Comparison of ENCODE assay signal across 9 cellular contexts in the genomic region with DNA sequence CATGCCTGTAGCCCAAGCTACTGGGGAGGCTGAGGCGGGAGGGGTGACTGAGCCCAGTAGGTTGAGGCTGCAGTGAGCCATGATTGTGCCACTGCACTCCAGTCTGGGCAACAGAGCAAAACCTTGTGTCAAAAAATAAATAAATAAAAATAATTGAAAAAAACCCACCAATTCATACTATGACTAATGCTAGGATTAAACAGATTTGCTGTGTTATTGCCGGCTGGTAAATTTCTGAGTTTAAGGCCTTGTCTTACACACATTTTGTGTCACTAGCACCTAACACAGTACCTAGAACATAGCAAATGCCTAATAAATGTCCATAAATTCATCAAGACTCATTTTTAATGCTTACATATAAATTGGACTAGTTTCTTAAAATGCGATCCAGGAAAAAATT. TPM values are rescaled to one million over a fixed set of nuclear protein-coding genes. Genes with fewer than 3 reads are reported as not detected.
DNase-seq lines count a peak whose midpoint lies in the region; ATAC-seq and TF ChIP-seq lines count a peak whose summit lies in the region.
"Had no signal": no experiment of that assay in that cellular context is flagged by ENCODE, and none has a peak within 500 bp of the region (broad histone marks: within the 10 kb centered on the region; RNA-seq: fewer than 3 reads in every experiment).

No MANE protein-coding gene starts in this region.

- no peak overlapping the region for H4K5ac ChIP-seq in mesendoderm (ENCODE audit: low read length)

- no peak overlapping the region for H3K4me3 ChIP-seq in CD4-positive, alpha-beta memory T cell (ENCODE audit: low read length in 2 of 2)
- peak overlapping the region; percentile 63 for H3K4me3 ChIP-seq in PC-3 (ENCODE audit: low read length)
- H3K4me3 ChIP-seq in colonic mucosa, result no peak overlapping the region
- no peak overlapping the region for H3K4me3 ChIP-seq in OCI-LY7 (ENCODE audit: low read depth, low read length, poor library complexity, severe bottlenecking)
- H3K4me3 ChIP-seq in mesendoderm (ENCODE audit: low read length), result no peak overlapping the region
- H3K4me3 ChIP-seq: pancreas had no signal

- H2BK120ac ChIP-seq in mesendoderm (ENCODE audit: low read depth, low read length), result no peak overlapping the region

- no peak overlapping the region for H3K4ac ChIP-seq in mesendoderm (ENCODE audit: low read depth, low read length)

- H3K56ac ChIP-seq in mesendoderm (ENCODE audit: low read length), result no peak overlapping the region

- no peaks in the 10 kb centered on the region for H4K20me1 ChIP-seq in PC-3 (ENCODE audit: low read length)
- H4K20me1 ChIP-seq in OCI-LY7 (ENCODE audit: insufficient read depth, low read length), result peaks cover 9% of the 10 kb centered on the region; the same call in 1 of the 2 replicates

- H3K23ac ChIP-seq in mesendoderm (ENCODE audit: low read length), result no peak overlapping the region

- H3K9ac ChIP-seq in PC-3 (ENCODE audit: low read length) (peak overlapping the region; percentile 88), colonic mucosa (ENCODE audit: low read depth in 2 of 2, low read length in 2 of 2) (no peak overlapping the region), mesendoderm (ENCODE audit: low read length) (no peak overlapping the region)

- peak; percentile 5 for ATAC-seq in PC-3

- H2AFZ ChIP-seq in PC-3 (ENCODE audit: low read length), result no peak overlapping the region
- H2AFZ ChIP-seq in OCI-LY7 (ENCODE audit: low read length), result no peak overlapping the region

- H3K4me1 ChIP-seq in CD4-positive, alpha-beta memory T cell (ENCODE audit: insufficient read depth, low read length), result peaks cover 95% of the 10 kb centered on the region
- H3K4me1 ChIP-seq in PC-3 (ENCODE audit: insufficient read depth, low read length) (peaks cover 59% of the 10 kb centered on the region), colonic mucosa (peaks cover 30% of the 10 kb centered on the region), OCI-LY7 (ENCODE audit: insufficient read depth, low read length, poor library complexity, severe bottlenecking) (peaks cover 14% of the 10 kb centered on the region), mesendoderm (ENCODE audit: control insufficient read depth, low read depth, low read length) (peaks cover 8% of the 10 kb centered on the region)

- H2AK5ac ChIP-seq in mesendoderm (ENCODE audit: low read length), result no peak overlapping the region

- TF ChIP-seq CTCF in PC-3 (conservative IDR thresholded peaks at IDR 0.05; ENCODE audit: low read depth, low read length) (no peak), colonic mucosa (IDR thresholded peaks at IDR 0.05) (no peak), osteocyte (IDR thresholded peaks at IDR 0.05) (no peak), OCI-LY7 (conservative IDR thresholded peaks at IDR 0.05; ENCODE audit: low read length) (no peak)

- no peaks in the 10 kb centered on the region for H3K9me2 ChIP-seq in PC-3 (replicated peaks; ENCODE audit: low read length)
- H3K9me2 ChIP-seq in OCI-LY7 (ENCODE audit: insufficient read depth, low read length), result no peaks in the 10 kb centered on the region

- intact Hi-C loops in CD4-positive, alpha-beta memory T cell (cut with micrococcal nuclease), result no loop called here
- intact Hi-C loops in PC-3 (cut with micrococcal nuclease) (loop anchor here (2.0 kb wide), 2 partner anchors 36 to 38 kb away; a partner anchor contains a TSS), colonic mucosa (cut with DNase I) (no loop called here), OCI-LY7 (cut with micrococcal nuclease; ENCODE audit: unreplicated experiment) (no loop called here)

- CTCF ChIA-PET in CD4-positive, alpha-beta memory T cell (lab: Charles Lee; ENCODE audit: partially characterized antibody), result interaction anchor here (1.0 to 1.3 kb wide), 2 partner anchors 10 to 38 kb away, joined by 4 to 5 read pairs; no protein-coding TSS in a partner anchor
- CTCF ChIA-PET in PC-3 (lab: Charles Lee), result no interaction called here
- CTCF ChIA-PET in OCI-LY7 (lab: Charles Lee; ENCODE audit: unreplicated experiment), result no interaction called here

- BruUV-seq in PC-3 (replicated peaks; lab: Mats Ljungman, UMichigan) (TSS peak; percentile 8), OCI-LY7 (replicated peaks; lab: Mats Ljungman, UMichigan) (no TSS peak)

- H3K79me1 ChIP-seq in mesendoderm (ENCODE audit: low read length), result peaks cover 14% of the 10 kb centered on the region

- no peaks in the 10 kb centered on the region for H3K27me3 Mint-ChIP-seq in CD4-positive, alpha-beta memory T cell
- no peaks in the 10 kb centered on the region for H3K27me3 Mint-ChIP-seq in osteocyte (ENCODE audit: unreplicated experiment)

- peaks cover 2 to 16% of the 10 kb centered on the region in 2 donors for H3K36me3 Mint-ChIP-seq in CD4-positive, alpha-beta memory T cell
- H3K36me3 Mint-ChIP-seq in osteocyte (ENCODE audit: unreplicated experiment), result peaks cover 1% of the 10 kb centered on the region

- no peaks in the 10 kb centered on the region for H3K9me3 ChIP-seq in CD4-positive, alpha-beta memory T cell (ENCODE audit: control insufficient read depth in 1 of 2, low read length in 2 of 2)
- H3K9me3 ChIP-seq in PC-3 (ENCODE audit: low read length), result no peaks in the 10 kb centered on the region
- H3K9me3 ChIP-seq in colonic mucosa, result no peaks in the 10 kb centered on the region
- no peaks in the 10 kb centered on the region for H3K9me3 ChIP-seq in OCI-LY7 (ENCODE audit: low read length)
- H3K9me3 ChIP-seq: pancreas had no signal

- H3K4me3 Mint-ChIP-seq in CD4-positive, alpha-beta memory T cell, result peak overlapping the region; percentile 35 to 92 (median 76)
- peak overlapping the region; percentile 54 for H3K4me3 Mint-ChIP-seq in osteocyte (ENCODE audit: unreplicated experiment)

- H3K79me2 ChIP-seq in PC-3 (ENCODE audit: low read length) (peaks cover 90% of the 10 kb centered on the region), OCI-LY7 (ENCODE audit: insufficient read depth, low read depth, low read length) (peaks cover 40% of the 10 kb centered on the region), mesendoderm (ENCODE audit: control insufficient read depth, insufficient read depth, low read length) (peaks cover 21% of the 10 kb centered on the region)

- H2BK5ac ChIP-seq in mesendoderm (ENCODE audit: low read length), result no peak overlapping the region

- H4K8ac ChIP-seq in mesendoderm (ENCODE audit: low read depth, low read length), result no peak overlapping the region

- H3F3A ChIP-seq in PC-3 (ENCODE audit: low read length, unreplicated experiment), result peaks cover 25% of the 10 kb centered on the region

- H3K27ac Mint-ChIP-seq in CD4-positive, alpha-beta memory T cell, result peak overlapping the region; percentile 73 to 100 (median 97)
- H3K27ac Mint-ChIP-seq in osteocyte (ENCODE audit: unreplicated experiment), result peak overlapping the region; percentile 100

- H3K27me3 ChIP-seq in CD4-positive, alpha-beta memory T cell (ENCODE audit: insufficient read depth, low read length), result no peaks in the 10 kb centered on the region
- no peaks in the 10 kb centered on the region for H3K27me3 ChIP-seq in PC-3 (ENCODE audit: low read length)
- H3K27me3 ChIP-seq in colonic mucosa, result no peaks in the 10 kb centered on the region
- H3K27me3 ChIP-seq in mesendoderm (ENCODE audit: insufficient read depth, low read length, poor library complexity), result no peaks in the 10 kb centered on the region
- H3K27me3 ChIP-seq: pancreas had no signal

- POLR2A ChIA-PET in CD4-positive, alpha-beta memory T cell (lab: Charles Lee; ENCODE audit: partially characterized antibody), result interaction anchor here (6.9 to 13.5 kb wide), 2 partner anchors 7 to 12 kb away, joined by 137 to 255 read pairs; a partner anchor contains a TSS
- POLR2A ChIA-PET in PC-3 (lab: Charles Lee; ENCODE audit: unreplicated experiment), result interaction anchor here (0.6 to 1.0 kb wide), 3 partner anchors 38 to 80 kb away, joined by 3 read pairs; no protein-coding TSS in a partner anchor
- POLR2A ChIA-PET in OCI-LY7 (lab: Charles Lee), result interaction anchor here (0.6 kb wide), 1 partner anchor 286 kb away, joined by 3 read pairs; no protein-coding TSS in a partner anchor

- peak overlapping the region; percentile 93 for H3K4me2 ChIP-seq in PC-3 (ENCODE audit: low read length)
- no peak overlapping the region for H3K4me2 ChIP-seq in OCI-LY7 (ENCODE audit: low read length)
- no peak overlapping the region for H3K4me2 ChIP-seq in mesendoderm (ENCODE audit: low read length)

- H3K27ac ChIP-seq in CD4-positive, alpha-beta memory T cell (ENCODE audit: low read depth, low read length), result peak overlapping the region; percentile 51
- peak overlapping the region; percentile 99 for H3K27ac ChIP-seq in PC-3 (ENCODE audit: low read length)
- peak overlapping the region; percentile 84 for H3K27ac ChIP-seq in colonic mucosa
- H3K27ac ChIP-seq in OCI-LY7 (ENCODE audit: low read depth, low read length, poor library complexity, severe bottlenecking), result no peak overlapping the region
- no peak overlapping the region for H3K27ac ChIP-seq in mesendoderm (ENCODE audit: low read depth, low read length)
- H3K27ac ChIP-seq: pancreas had no signal

- DNase-seq in CD4-positive, alpha-beta memory T cell, result no peak
- DNase-seq in PC-3 (peak; percentile 39), colonic mucosa (no peak), osteocyte (ENCODE audit: extremely low spot score, unreplicated experiment) (no peak), NCI-H226 (no peak), OCI-LY7 (ENCODE audit: low spot score) (no peak), NCI-H345 treated with DMSO at 0.1 percent for 48 hours (lab: John Stamatoyannopoulos, UW; ENCODE audit: unreplicated experiment) (no peak), mesendoderm (no peak)
- DNase-seq: pancreas had no signal

- H3K4me1 Mint-ChIP-seq in CD4-positive, alpha-beta memory T cell, result peaks cover 65 to 94% (median 78%) of the 10 kb centered on the region in 4 donors
- peaks cover 89% of the 10 kb centered on the region for H3K4me1 Mint-ChIP-seq in osteocyte (ENCODE audit: unreplicated experiment)

- no CpG with 5 or more reads among the region's 3 CpGs for WGBS in mesendoderm (ENCODE audit: extremely low coverage, insufficient coverage, low lambda C conversion rate)

- peaks cover 0 to 3% (median 0%) of the 10 kb centered on the region in 8 donors for H3K9me3 Mint-ChIP-seq in CD4-positive, alpha-beta memory T cell
- no peaks in the 10 kb centered on the region for H3K9me3 Mint-ChIP-seq in osteocyte (ENCODE audit: unreplicated experiment)

- H3K18ac ChIP-seq in mesendoderm (ENCODE audit: low read length), result no peak overlapping the region

- H3K36me3 ChIP-seq in CD4-positive, alpha-beta memory T cell (ENCODE audit: insufficient read depth, low read length), result no peaks in the 10 kb centered on the region
- H3K36me3 ChIP-seq in PC-3 (ENCODE audit: low read depth, low read length) (no peaks in the 10 kb centered on the region), colonic mucosa (no peaks in the 10 kb centered on the region), OCI-LY7 (ENCODE audit: insufficient read depth, low read length) (no peaks in the 10 kb centered on the region), mesendoderm (ENCODE audit: control insufficient read depth, insufficient read depth, low read length) (no peaks in the 10 kb centered on the region)
- H3K36me3 ChIP-seq: pancreas had no signal

- no peak overlapping the region for H2BK15ac ChIP-seq in mesendoderm (replicated peaks; ENCODE audit: low read depth)

RNA-seq across cellular contexts. Expression of a gene that starts 8.7 kb away (rescaled TPM):
- 100 to 1,000 TPM; 114 to 116 TPM for total RNA-seq in CD4-positive, alpha-beta memory T cell
- 10 to 100 TPM; 52.3 to 99.4 TPM for polyA plus RNA-seq in CD4-positive, alpha-beta memory T cell
- total RNA-seq in PC-3 (2014; rRNA removed), result 76.1 and 78.0 TPM in 2 replicates
- total RNA-seq in colonic mucosa, result 100 to 1,000 TPM in 1 of 2 donors, 10 to 100 TPM in 1; 57.5 to 105 TPM
- total RNA-seq in osteocyte, result 146 and 156 TPM in 2 replicates
- 30.5 and 33.7 TPM in 2 replicates for total RNA-seq in OCI-LY7 (2014; rRNA removed; shearing (Covaris generic))
- 24.2 and 25.7 TPM in 2 replicates for total RNA-seq in OCI-LY7 (2022)
- 14.6 TPM for polyA plus RNA-seq in mesendoderm (2013, experiment 1 of 2)
- 14.7 TPM for polyA plus RNA-seq in mesendoderm (2013, experiment 2 of 2)

RNA-seq across cellular contexts. Expression of a gene that starts 35.7 kb away (rescaled TPM):
- 10 to 100 TPM; 14.7 to 15.2 TPM for total RNA-seq in CD4-positive, alpha-beta memory T cell
- polyA plus RNA-seq in CD4-positive, alpha-beta memory T cell, result 10 to 100 TPM in 1 of 2 donors, 1 to 10 TPM in 1; 6.2 to 24.1 TPM
- 12.2 and 18.8 TPM in 2 replicates for total RNA-seq in PC-3 (2014; rRNA removed)
- 10 to 100 TPM; 16.4 to 21.8 TPM for total RNA-seq in colonic mucosa
- total RNA-seq in osteocyte, result 23.7 and 24.8 TPM in 2 replicates
- total RNA-seq in OCI-LY7 (2014; rRNA removed; shearing (Covaris generic)), result 5.6 and 17.1 TPM in 2 replicates
- 12.0 TPM in 2 replicates for total RNA-seq in OCI-LY7 (2022)
- 5.0 TPM for polyA plus RNA-seq in mesendoderm (2013, experiment 1 of 2)
- polyA plus RNA-seq in mesendoderm (2013, experiment 2 of 2), result 4.4 TPM

Comparison
In these comparisons a context has a peak if more than half of its experiments do, and no peak if none do; other contexts are left out.
1. H3K27ac ChIP-seq: peak in CD4-positive, alpha-beta memory T cell (single experiment), PC-3 (single experiment) and colonic mucosa (single experiment); none in OCI-LY7 (single experiment) and mesendoderm (single experiment).